ENCODE assay signal across 8 cellular contexts in the genomic region with DNA sequence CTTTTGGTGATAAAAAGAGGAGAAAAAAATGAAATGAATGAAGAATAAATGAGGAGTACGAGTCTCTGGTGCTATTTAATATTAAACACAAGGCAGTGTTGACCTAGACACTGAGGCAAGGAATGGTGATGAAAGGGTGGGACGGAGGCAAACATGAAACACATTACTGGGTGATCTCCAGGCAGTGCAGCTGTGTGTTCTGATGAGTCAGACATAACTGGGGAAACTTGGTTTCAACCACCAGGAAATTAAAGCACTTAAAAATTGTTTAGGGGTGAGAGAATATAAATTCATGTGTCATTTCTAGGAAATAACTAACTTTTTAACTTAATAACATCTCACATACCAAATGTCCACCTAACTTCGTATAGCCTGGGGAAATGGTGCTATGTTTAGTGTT. TPM values are rescaled to one million over a fixed set of nuclear protein-coding genes. Genes with fewer than 3 reads are reported as not detected.
DNase-seq lines count a peak whose midpoint lies in the region; ATAC-seq, FAIRE-seq and TF ChIP-seq lines count a peak whose summit lies in the region.
"Had no signal": no experiment of that assay in that cellular context is flagged by ENCODE, and none has a peak within 500 bp of the region (broad histone marks: within the 10 kb centered on the region; RNA-seq: fewer than 3 reads in every experiment).

No MANE protein-coding gene starts in this region.

- no peaks in the 10 kb centered on the region for H3K27me3 ChIP-seq in HCT116 (ENCODE audit: insufficient read depth, low read length)
- H3K27me3 ChIP-seq in BE2C, result no peaks in the 10 kb centered on the region

- intact Hi-C loops in HCT116 (cut with micrococcal nuclease), result no loop called here

- no peak for FAIRE-seq in D721Med (lab: Jason Lieb, UNC)

- in situ Hi-C loops in KBM-7 (cut with MboI; ENCODE audit: low pct_unique_long_range_greater_than_20kb, low sequenced_read_pairs), result no loop called here

- no peak for TF ChIP-seq POLR2A in HCT116 (IDR thresholded peaks at IDR 0.05; ENCODE audit: borderline replicate concordance, extremely low read depth, insufficient read depth, insufficient read length)

- no TSS peak for BruUV-seq in HCT116 (replicated peaks; lab: Mats Ljungman, UMichigan)

- no peak overlapping the region for H3K4me2 ChIP-seq in HCT116 (ENCODE audit: low read length)

- RAD21 ChIA-PET in HCT116 (lab: Charles Lee; ENCODE audit: low non-redundant PET in 1 of 2, low total read pairs in 2 of 2, uncharacterized antibody in 2 of 2, unreplicated experiment in 2 of 2), result no interaction called here

- no peaks in the 10 kb centered on the region for H3K9me3 ChIP-seq in HCT116 (ENCODE audit: control insufficient read depth in 1 of 2, insufficient read depth in 1 of 2, low read depth in 1 of 2, low read length in 2 of 2)
- no peaks in the 10 kb centered on the region for H3K9me3 ChIP-seq in BE2C

- no peak for TF ChIP-seq CTCF in HCT116 (IDR thresholded peaks at IDR 0.05 in 2 of 3, conservative IDR thresholded peaks at IDR 0.05 in 1 of 3; ENCODE audit: borderline replicate concordance in 1 of 3, insufficient read depth in 1 of 3, low read depth in 2 of 3, low read length in 2 of 3)
- no peak for TF ChIP-seq CTCF in fibroblast of the aortic adventitia (IDR thresholded peaks at IDR 0.05; ENCODE audit: insufficient read depth, low read length)
- no peak for TF ChIP-seq CTCF in BE2C (IDR thresholded peaks at IDR 0.05; ENCODE audit: low read depth, low read length)
- TF ChIP-seq CTCF in D721Med (IDR thresholded peaks at IDR 0.05; ENCODE audit: insufficient read depth, missing control alignments), result no peak

- H3K9me2 ChIP-seq in HCT116 (ENCODE audit: insufficient read depth), result no peaks in the 10 kb centered on the region; the same call in 1 of the 2 replicates

- POLR2A ChIA-PET in HCT116 (lab: Charles Lee), result no interaction called here

- H3K79me2 ChIP-seq in HCT116 (ENCODE audit: insufficient read depth, low read length), result no peaks in the 10 kb centered on the region

- H2AFZ ChIP-seq in HCT116 (ENCODE audit: low read depth, low read length, poor library complexity, severe bottlenecking), result no peak overlapping the region

- H4K20me1 ChIP-seq in HCT116 (ENCODE audit: insufficient read depth), result no peaks in the 10 kb centered on the region

- CTCF ChIA-PET in HCT116 (lab: Charles Lee), result no interaction called here

- no peak overlapping the region for H3K27ac ChIP-seq in HCT116 (ENCODE audit: low read depth, low read length)

- H3K36me3 ChIP-seq in HCT116 (ENCODE audit: control insufficient read depth in 1 of 2, insufficient read depth in 2 of 2, low read length in 2 of 2) (no peaks in the 10 kb centered on the region), BE2C (no peaks in the 10 kb centered on the region)

- DNase-seq in HCT116 (ENCODE audit: low read depth, low spot score) (no peak), RPMI8226 (peak; percentile 64), fibroblast of the aortic adventitia (ENCODE audit: low read depth) (peak; percentile 83), smooth muscle cell of the brain vasculature (ENCODE audit: low read depth, low spot score) (peak; percentile 33), BE2C (no peak), D721Med (ENCODE audit: insufficient read length, low spot score) (no peak), KBM-7 (no peak)
- DNase-seq: activated CD4-positive, alpha-beta T cell treated with anti-CD3 and anti-CD28 coated beads for 48 hours had no signal

- no peak for ATAC-seq in HCT116

- no peak overlapping the region for H3K9ac ChIP-seq in HCT116 (ENCODE audit: low read length)

- TF ChIP-seq RAD21 in HCT116 (IDR thresholded peaks at IDR 0.05; ENCODE audit: low read depth), result no peak

- H3K4me3 ChIP-seq in HCT116 (replicated peaks in 1 of 2; ENCODE audit: low read depth in 1 of 2, low read length in 2 of 2) (no peak overlapping the region), fibroblast of the aortic adventitia (ENCODE audit: low read depth, low read length) (no peak overlapping the region), BE2C (ENCODE audit: low read depth, low read length) (no peak overlapping the region)

- H3K4me1 ChIP-seq in HCT116 (ENCODE audit: control insufficient read depth in 1 of 2, insufficient read depth in 2 of 2, low read length in 2 of 2) (no peaks in the 10 kb centered on the region), BE2C (no peaks in the 10 kb centered on the region)

TF ChIP-seq in HCT116, 20 proteins besides CTCF, POLR2A, EP300 and RAD21:
- TF ChIP-seq JUND (IDR thresholded peaks at IDR 0.05), result peak; percentile 29
- TF ChIP-seq SP1 (IDR thresholded peaks at IDR 0.05; ENCODE audit: low read depth), result no peak

RNA-seq across cellular contexts. Expression of a gene that starts 19.7 kb away (rescaled TPM):
- not detected for total RNA-seq in HCT116 (2021; ENCODE audit: unreplicated experiment)
- not detected in 2 replicates for polyA plus RNA-seq in HCT116 (2012)
- 1.4 and 19.0 TPM in 2 replicates for total RNA-seq in fibroblast of the aortic adventitia (ENCODE audit: low replicate concordance)
- polyA plus RNA-seq in BE2C (2012; ENCODE audit: insufficient read depth, insufficient read length, low read depth), result not detected

RNA-seq across cellular contexts. Expression of a gene that starts 36.3 kb away (rescaled TPM):
- total RNA-seq in HCT116 (2021; ENCODE audit: unreplicated experiment), result not detected
- polyA plus RNA-seq in HCT116 (2012), result not detected in 2 replicates
- total RNA-seq in fibroblast of the aortic adventitia (ENCODE audit: low replicate concordance), result not detected in 2 replicates
- polyA plus RNA-seq in BE2C (2012; ENCODE audit: insufficient read depth, insufficient read length, low read depth), result not detected

RNA-seq across cellular contexts. Expression of a gene that starts 52.4 kb away (rescaled TPM):
- total RNA-seq in HCT116 (2021; ENCODE audit: unreplicated experiment) (2.5 TPM), fibroblast of the aortic adventitia (ENCODE audit: low replicate concordance) (1.3 and 5.2 TPM in 2 replicates)
- 2.1 and 2.7 TPM in 2 replicates for polyA plus RNA-seq in HCT116 (2012)
- polyA plus RNA-seq in BE2C (2012; ENCODE audit: insufficient read depth, insufficient read length, low read depth), result not detected

Comparison
In these comparisons a context has a peak if more than half of its experiments do, and no peak if none do; other contexts are left out.
1. DNase-seq: peak in RPMI8226 (single experiment), fibroblast of the aortic adventitia (single experiment) and smooth muscle cell of the brain vasculature (single experiment); none in HCT116 (single experiment), BE2C (single experiment), D721Med (single experiment) and KBM-7 (single experiment).